11 cellular contexts compared by ENCODE assay signal in genomic region chr5:143063175-143063970, GRCh38.
DNase-seq lines count a peak whose midpoint lies in the region; ATAC-seq and TF ChIP-seq lines count a peak whose summit lies in the region.
"Had no signal": no experiment of that assay in that cellular context is flagged by ENCODE, and none has a peak within 500 bp of the region (broad histone marks: within the 10 kb centered on the region; RNA-seq: fewer than 3 reads in every experiment).

No MANE protein-coding gene starts in this region.

- intact Hi-C loops in esophagus muscularis mucosa (cut with DNase I), result loop anchor here (5.0 kb wide), 1 partner anchor 36 kb away; no protein-coding TSS in a partner anchor
- intact Hi-C loops in testis (cut with DNase I; ENCODE audit: low total_unique reads), result no loop called here

- H3F3A ChIP-seq in MM.1S (ENCODE audit: insufficient read depth, low read length), result no peaks in the 10 kb centered on the region

- no peaks in the 10 kb centered on the region for H3K9me3 ChIP-seq in esophagus muscularis mucosa
- H3K9me3 ChIP-seq in mucosa of rectum (ENCODE audit: control insufficient read depth in 2 of 2, low read length in 2 of 2), result no peaks in the 10 kb centered on the region
- no peaks in the 10 kb centered on the region for H3K9me3 ChIP-seq in testis
- H3K9me3 ChIP-seq in MM.1S (replicated peaks; ENCODE audit: insufficient read depth, low read length), result no peaks in the 10 kb centered on the region

- whole genome bisulfite sequencing in esophagus muscularis mucosa, result 63% methylated on average over 7 of the region's 7 CpGs
- 45 to 46% methylated on average over 7 of the region's 7 CpGs for WGBS in testis, 2 donors

- H4K20me1 ChIP-seq in MM.1S (ENCODE audit: insufficient read depth, low read length), result no peaks in the 10 kb centered on the region

- H3K4me2 ChIP-seq in MM.1S (ENCODE audit: low read depth, low read length), result no peak overlapping the region

- no peaks in the 10 kb centered on the region for H3K79me2 ChIP-seq in MM.1S (ENCODE audit: low read length)

- ATAC-seq in HG02588 (IDR thresholded peaks at IDR 0.05; ENCODE audit: unreplicated experiment) (no peak), GM21825 (IDR thresholded peaks at IDR 0.05; ENCODE audit: unreplicated experiment) (no peak)
- ATAC-seq: T-helper 17 cell had no signal

- H3K27me3 ChIP-seq in esophagus muscularis mucosa (no peaks in the 10 kb centered on the region), mucosa of rectum (ENCODE audit: control insufficient read depth in 2 of 2, insufficient read depth in 2 of 2, low read length in 2 of 2) (no peaks in the 10 kb centered on the region), testis (no peaks in the 10 kb centered on the region), MM.1S (replicated peaks; ENCODE audit: insufficient read depth, low read length) (no peaks in the 10 kb centered on the region)

- no peak for TF ChIP-seq CTCF in esophagus muscularis mucosa (IDR thresholded peaks at IDR 0.05)
- no peak for TF ChIP-seq CTCF in testis (IDR thresholded peaks at IDR 0.05)
- no peak for TF ChIP-seq CTCF in MM.1S (IDR thresholded peaks at IDR 0.05; ENCODE audit: low read length)

- no peak overlapping the region for H2AFZ ChIP-seq in MM.1S (ENCODE audit: low read length)

- peaks cover 59 to 81% (median 75%) of the 10 kb centered on the region in 4 donors for H3K4me1 ChIP-seq in esophagus muscularis mucosa
- peaks cover 0 to 3% of the 10 kb centered on the region in 2 donors for H3K4me1 ChIP-seq in mucosa of rectum (ENCODE audit: control insufficient read depth in 2 of 2, insufficient read depth in 2 of 2, low read length in 2 of 2)
- peaks cover 54% of the 10 kb centered on the region for H3K4me1 ChIP-seq in testis
- peaks cover 26% of the 10 kb centered on the region for H3K4me1 ChIP-seq in MM.1S (ENCODE audit: low read length)

- peak; percentile 82 for DNase-seq in NCI-H2196 treated with DMSO at 0.1 percent for 48 hours (lab: John Stamatoyannopoulos, UW; ENCODE audit: unreplicated experiment)
- DNase-seq in esophagus muscularis mucosa (ENCODE audit: extremely low spot score), result no peak
- peak; percentile 90 for DNase-seq in testis
- DNase-seq in MM.1S, result no peak
- DNase-seq in KG1 (lab: John Stamatoyannopoulos, UW), result no peak
- DNase-seq: activated effector memory CD4-positive, alpha-beta T cell treated with Interleukin-2 at 50 U/mL for 16 hours; NCI-H1694 treated with DMSO at 0.1 percent for 48 hours; T-helper 17 cell had no signal

- no peak overlapping the region for H3K9ac ChIP-seq in mucosa of rectum (ENCODE audit: low read depth in 1 of 2, low read length in 2 of 2)
- H3K9ac ChIP-seq in MM.1S (ENCODE audit: low read length), result no peak overlapping the region

- no peaks in the 10 kb centered on the region for H3K9me2 ChIP-seq in MM.1S (replicated peaks; ENCODE audit: insufficient read depth, low read length)

- TF ChIP-seq EP300 in esophagus muscularis mucosa (IDR thresholded peaks at IDR 0.05), result no peak

- H3K27ac ChIP-seq in esophagus muscularis mucosa (replicated peaks in 1 of 4) (peak overlapping the region; percentile 45 to 63 (median 54)), mucosa of rectum (ENCODE audit: low read depth in 2 of 2, low read length in 2 of 2) (peak overlapping the region; percentile 50 to 57), testis (peak overlapping the region; percentile 57 to 68), MM.1S (ENCODE audit: low read length) (no peak overlapping the region)

- TF ChIP-seq POLR2A in esophagus muscularis mucosa (IDR thresholded peaks at IDR 0.05; ENCODE audit: low read depth) (no peak), testis (IDR thresholded peaks at IDR 0.05) (no peak)

- H3K36me3 ChIP-seq in esophagus muscularis mucosa, result peaks cover 0 to 6% (median 2%) of the 10 kb centered on the region in 4 donors
- H3K36me3 ChIP-seq in mucosa of rectum (ENCODE audit: control insufficient read depth in 2 of 2, insufficient read depth in 2 of 2, low read length in 2 of 2), result peaks cover 5 to 13% of the 10 kb centered on the region in 2 donors
- H3K36me3 ChIP-seq in testis (ENCODE audit: low read depth, missing control alignments), result no peaks in the 10 kb centered on the region
- no peaks in the 10 kb centered on the region for H3K36me3 ChIP-seq in MM.1S (replicated peaks; ENCODE audit: insufficient read depth, low read length)

- H3K4me3 ChIP-seq in esophagus muscularis mucosa, result no peak overlapping the region
- H3K4me3 ChIP-seq in mucosa of rectum (ENCODE audit: low read length in 2 of 2), result no peak overlapping the region
- H3K4me3 ChIP-seq in testis, result no peak overlapping the region
- H3K4me3 ChIP-seq in MM.1S (ENCODE audit: low read length), result no peak overlapping the region

Comparison
In these comparisons a context has a peak if more than half of its experiments do, and no peak if none do; other contexts are left out.
1. DNase-seq: peak in NCI-H2196 treated with DMSO at 0.1 percent for 48 hours (single experiment) and testis (single experiment); none in esophagus muscularis mucosa (single experiment), MM.1S (single experiment) and KG1 (single experiment).